In the genomic region with DNA sequence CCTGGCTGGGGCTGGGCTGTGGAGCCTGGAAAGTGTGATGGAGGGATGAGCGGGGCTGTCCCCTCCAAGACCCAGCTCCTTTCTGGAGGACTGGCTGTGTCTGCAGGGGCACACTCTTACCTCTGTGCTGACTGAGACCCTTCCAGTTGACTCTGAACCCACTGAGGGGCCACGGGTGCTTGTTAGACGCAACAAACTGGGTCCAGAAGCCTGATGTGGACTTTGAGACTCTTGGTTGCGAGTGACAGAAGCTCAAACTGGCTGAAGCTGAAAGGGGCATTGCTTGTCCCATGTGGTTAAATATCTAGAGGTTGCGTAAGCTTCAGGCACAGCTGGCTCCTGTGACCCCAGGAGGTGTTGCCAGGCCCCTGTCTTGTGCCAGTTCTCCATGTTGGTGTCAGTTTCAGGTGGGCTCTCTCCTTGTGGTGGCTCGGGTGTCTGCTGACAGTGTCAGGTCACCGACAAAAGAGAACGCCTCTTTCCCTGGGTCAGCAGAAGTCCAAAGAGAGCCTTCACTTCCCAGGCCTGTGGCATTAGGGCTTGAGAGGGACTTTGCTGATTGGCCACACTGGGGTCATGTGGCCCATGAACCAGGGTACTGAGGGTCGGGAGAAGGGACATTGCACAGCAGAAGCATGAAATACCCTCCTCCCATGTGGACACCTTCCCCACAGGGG, we compare ENCODE assay signal across 1 cellular context.
TF ChIP-seq lines count a peak whose summit lies in the region.

No MANE protein-coding gene starts in this region.

TF ChIP-seq in HepG2, 621 proteins besides CTCF, POLR2A, EP300 and RAD21 (continued from another document and continues in another):
- TF ChIP-seq, protein P1, sequence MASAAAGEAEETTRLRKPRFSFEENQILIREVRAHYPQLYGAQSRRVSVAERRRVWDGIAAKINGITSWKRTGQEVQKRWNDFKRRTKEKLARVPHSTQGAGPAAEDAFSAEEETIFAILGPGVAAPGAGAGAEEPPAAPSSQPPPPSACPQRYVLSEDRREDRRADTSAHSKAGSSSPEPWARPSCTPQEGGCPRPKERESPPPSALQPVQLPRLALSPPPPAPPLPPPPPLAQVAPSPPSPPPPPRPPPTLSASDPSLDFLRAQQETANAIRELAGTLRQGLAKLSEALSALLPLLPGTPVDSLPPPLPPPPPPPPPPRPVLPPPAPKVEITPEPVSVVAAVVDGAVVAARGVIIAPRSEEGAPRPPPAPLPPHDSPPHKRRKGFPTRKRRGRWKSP (CRISPR knock-in tag; IDR thresholded peaks at IDR 0.05): 0 out of 2 replicates have a peak, but pooled peaks have one; percentile 50
- TF ChIP-seq ZNF773 (CRISPR knock-in tag; IDR thresholded peaks at IDR 0.05; ENCODE audit: borderline replicate concordance) (no peak), EEA1 (CRISPR knock-in tag; IDR thresholded peaks at IDR 0.05; ENCODE audit: borderline replicate concordance) (peak; percentile 22; the same call in 1 of the 2 replicates), WIZ (CRISPR knock-in tag; IDR thresholded peaks at IDR 0.05) (0 out of 2 replicates have a peak, but pooled peaks have one; percentile 40), ZNF124 (CRISPR knock-in tag; IDR thresholded peaks at IDR 0.05) (0 out of 2 replicates have a peak, but pooled peaks have one; percentile 56), ZSCAN22 (CRISPR knock-in tag; IDR thresholded peaks at IDR 0.05) (peak; percentile 10; the same call in 1 of the 2 replicates), ONECUT2 (CRISPR knock-in tag; IDR thresholded peaks at IDR 0.05) (no peak), ZNF543 (CRISPR knock-in tag; IDR thresholded peaks at IDR 0.05) (0 out of 2 replicates have a peak, but pooled peaks have one; percentile 35), YY1 (IDR thresholded peaks at IDR 0.05; ENCODE audit: insufficient read depth, insufficient replicate concordance, low read depth, low read length) (no peak), ZNF879 (CRISPR knock-in tag; IDR thresholded peaks at IDR 0.05) (no peak), ADNP (CRISPR knock-in tag; IDR thresholded peaks at IDR 0.05) (no peak), ZNF605 (CRISPR knock-in tag; IDR thresholded peaks at IDR 0.05) (no peak; the same call in 1 of the 2 replicates), RARG (CRISPR knock-in tag; IDR thresholded peaks at IDR 0.05; ENCODE audit: low read depth) (no peak), ZC3H4 (CRISPR knock-in tag; IDR thresholded peaks at IDR 0.05; ENCODE audit: borderline replicate concordance) (no peak), MTA3 (CRISPR knock-in tag; IDR thresholded peaks at IDR 0.05) (no peak), ZNF160 (CRISPR knock-in tag; IDR thresholded peaks at IDR 0.05) (0 out of 2 replicates have a peak, but pooled peaks have one; percentile 46), TRIM24 (CRISPR knock-in tag; IDR thresholded peaks at IDR 0.05) (no peak), NR2F6 (IDR thresholded peaks at IDR 0.05) (peak; percentile 89), NR2F6 (CRISPR knock-in tag; IDR thresholded peaks at IDR 0.05) (peak; percentile 88), MYC (CRISPR knock-in tag; IDR thresholded peaks at IDR 0.05; ENCODE audit: borderline replicate concordance) (peak; percentile 74; the same call in 1 of the 2 replicates), HDAC2 (CRISPR knock-in tag; IDR thresholded peaks at IDR 0.05) (peak; percentile 65), ZNF781 (CRISPR knock-in tag; IDR thresholded peaks at IDR 0.05; ENCODE audit: borderline replicate concordance, not compliant biosample characterization) (no peak), CEBPG (CRISPR knock-in tag; IDR thresholded peaks at IDR 0.05) (peak; percentile 97), NR1H2 (CRISPR knock-in tag; IDR thresholded peaks at IDR 0.05; ENCODE audit: borderline replicate concordance, low read depth) (no peak; the same call in 1 of the 2 replicates), KDM1A (CRISPR knock-in tag; IDR thresholded peaks at IDR 0.05) (no peak)
- TF ChIP-seq, protein P2, sequence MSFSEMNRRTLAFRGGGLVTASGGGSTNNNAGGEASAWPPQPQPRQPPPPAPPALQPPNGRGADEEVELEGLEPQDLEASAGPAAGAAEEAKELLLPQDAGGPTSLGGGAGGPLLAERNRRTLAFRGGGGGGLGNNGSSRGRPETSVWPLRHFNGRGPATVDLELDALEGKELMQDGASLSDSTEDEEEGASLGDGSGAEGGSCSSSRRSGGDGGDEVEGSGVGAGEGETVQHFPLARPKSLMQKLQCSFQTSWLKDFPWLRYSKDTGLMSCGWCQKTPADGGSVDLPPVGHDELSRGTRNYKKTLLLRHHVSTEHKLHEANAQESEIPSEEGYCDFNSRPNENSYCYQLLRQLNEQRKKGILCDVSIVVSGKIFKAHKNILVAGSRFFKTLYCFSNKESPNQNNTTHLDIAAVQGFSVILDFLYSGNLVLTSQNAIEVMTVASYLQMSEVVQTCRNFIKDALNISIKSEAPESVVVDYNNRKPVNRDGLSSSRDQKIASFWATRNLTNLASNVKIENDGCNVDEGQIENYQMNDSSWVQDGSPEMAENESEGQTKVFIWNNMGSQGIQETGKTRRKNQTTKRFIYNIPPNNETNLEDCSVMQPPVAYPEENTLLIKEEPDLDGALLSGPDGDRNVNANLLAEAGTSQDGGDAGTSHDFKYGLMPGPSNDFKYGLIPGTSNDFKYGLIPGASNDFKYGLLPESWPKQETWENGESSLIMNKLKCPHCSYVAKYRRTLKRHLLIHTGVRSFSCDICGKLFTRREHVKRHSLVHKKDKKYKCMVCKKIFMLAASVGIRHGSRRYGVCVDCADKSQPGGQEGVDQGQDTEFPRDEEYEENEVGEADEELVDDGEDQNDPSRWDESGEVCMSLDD (CRISPR knock-in tag; IDR thresholded peaks at IDR 0.05; ENCODE audit: borderline replicate concordance): peak; percentile 70; the same call in 1 of the 2 replicates
- TF ChIP-seq, protein P3, sequence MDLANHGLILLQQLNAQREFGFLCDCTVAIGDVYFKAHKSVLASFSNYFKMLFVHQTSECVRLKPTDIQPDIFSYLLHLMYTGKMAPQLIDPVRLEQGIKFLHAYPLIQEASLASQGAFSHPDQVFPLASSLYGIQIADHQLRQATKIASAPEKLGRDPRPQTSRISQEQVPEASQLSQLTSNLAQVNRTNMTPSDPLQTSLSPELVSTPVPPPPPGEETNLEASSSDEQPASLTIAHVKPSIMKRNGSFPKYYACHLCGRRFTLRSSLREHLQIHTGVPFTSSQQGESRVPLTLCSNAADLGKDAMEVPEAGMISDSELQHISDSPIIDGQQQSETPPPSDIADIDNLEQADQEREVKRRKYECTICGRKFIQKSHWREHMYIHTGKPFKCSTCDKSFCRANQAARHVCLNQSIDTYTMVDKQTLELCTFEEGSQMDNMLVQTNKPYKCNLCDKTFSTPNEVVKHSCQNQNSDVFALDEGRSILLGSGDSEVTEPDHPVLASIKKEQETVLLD (CRISPR knock-in tag; IDR thresholded peaks at IDR 0.05; ENCODE audit: low read depth): no peak
- TF ChIP-seq, protein P4, sequence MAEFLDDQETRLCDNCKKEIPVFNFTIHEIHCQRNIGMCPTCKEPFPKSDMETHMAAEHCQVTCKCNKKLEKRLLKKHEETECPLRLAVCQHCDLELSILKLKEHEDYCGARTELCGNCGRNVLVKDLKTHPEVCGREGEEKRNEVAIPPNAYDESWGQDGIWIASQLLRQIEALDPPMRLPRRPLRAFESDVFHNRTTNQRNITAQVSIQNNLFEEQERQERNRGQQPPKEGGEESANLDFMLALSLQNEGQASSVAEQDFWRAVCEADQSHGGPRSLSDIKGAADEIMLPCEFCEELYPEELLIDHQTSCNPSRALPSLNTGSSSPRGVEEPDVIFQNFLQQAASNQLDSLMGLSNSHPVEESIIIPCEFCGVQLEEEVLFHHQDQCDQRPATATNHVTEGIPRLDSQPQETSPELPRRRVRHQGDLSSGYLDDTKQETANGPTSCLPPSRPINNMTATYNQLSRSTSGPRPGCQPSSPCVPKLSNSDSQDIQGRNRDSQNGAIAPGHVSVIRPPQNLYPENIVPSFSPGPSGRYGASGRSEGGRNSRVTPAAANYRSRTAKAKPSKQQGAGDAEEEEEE (CRISPR knock-in tag; IDR thresholded peaks at IDR 0.05; ENCODE audit: borderline replicate concordance): no peak; the same call in 1 of the 2 replicates
- TF ChIP-seq, protein P5, sequence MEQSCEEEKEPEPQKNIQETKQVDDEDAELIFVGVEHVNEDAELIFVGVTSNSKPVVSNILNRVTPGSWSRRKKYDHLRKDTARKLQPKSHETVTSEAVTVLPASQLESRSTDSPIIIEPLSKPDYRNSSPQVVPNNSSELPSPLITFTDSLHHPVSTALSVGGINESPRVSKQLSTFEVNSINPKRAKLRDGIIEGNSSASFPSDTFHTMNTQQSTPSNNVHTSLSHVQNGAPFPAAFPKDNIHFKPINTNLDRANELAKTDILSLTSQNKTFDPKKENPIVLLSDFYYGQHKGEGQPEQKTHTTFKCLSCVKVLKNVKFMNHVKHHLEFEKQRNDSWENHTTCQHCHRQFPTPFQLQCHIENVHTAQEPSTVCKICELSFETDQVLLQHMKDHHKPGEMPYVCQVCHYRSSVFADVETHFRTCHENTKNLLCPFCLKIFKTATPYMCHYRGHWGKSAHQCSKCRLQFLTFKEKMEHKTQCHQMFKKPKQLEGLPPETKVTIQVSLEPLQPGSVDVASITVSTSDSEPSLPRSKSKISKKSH (CRISPR knock-in tag; IDR thresholded peaks at IDR 0.05; ENCODE audit: borderline replicate concordance): no peak
- TF ChIP-seq, protein P6, sequence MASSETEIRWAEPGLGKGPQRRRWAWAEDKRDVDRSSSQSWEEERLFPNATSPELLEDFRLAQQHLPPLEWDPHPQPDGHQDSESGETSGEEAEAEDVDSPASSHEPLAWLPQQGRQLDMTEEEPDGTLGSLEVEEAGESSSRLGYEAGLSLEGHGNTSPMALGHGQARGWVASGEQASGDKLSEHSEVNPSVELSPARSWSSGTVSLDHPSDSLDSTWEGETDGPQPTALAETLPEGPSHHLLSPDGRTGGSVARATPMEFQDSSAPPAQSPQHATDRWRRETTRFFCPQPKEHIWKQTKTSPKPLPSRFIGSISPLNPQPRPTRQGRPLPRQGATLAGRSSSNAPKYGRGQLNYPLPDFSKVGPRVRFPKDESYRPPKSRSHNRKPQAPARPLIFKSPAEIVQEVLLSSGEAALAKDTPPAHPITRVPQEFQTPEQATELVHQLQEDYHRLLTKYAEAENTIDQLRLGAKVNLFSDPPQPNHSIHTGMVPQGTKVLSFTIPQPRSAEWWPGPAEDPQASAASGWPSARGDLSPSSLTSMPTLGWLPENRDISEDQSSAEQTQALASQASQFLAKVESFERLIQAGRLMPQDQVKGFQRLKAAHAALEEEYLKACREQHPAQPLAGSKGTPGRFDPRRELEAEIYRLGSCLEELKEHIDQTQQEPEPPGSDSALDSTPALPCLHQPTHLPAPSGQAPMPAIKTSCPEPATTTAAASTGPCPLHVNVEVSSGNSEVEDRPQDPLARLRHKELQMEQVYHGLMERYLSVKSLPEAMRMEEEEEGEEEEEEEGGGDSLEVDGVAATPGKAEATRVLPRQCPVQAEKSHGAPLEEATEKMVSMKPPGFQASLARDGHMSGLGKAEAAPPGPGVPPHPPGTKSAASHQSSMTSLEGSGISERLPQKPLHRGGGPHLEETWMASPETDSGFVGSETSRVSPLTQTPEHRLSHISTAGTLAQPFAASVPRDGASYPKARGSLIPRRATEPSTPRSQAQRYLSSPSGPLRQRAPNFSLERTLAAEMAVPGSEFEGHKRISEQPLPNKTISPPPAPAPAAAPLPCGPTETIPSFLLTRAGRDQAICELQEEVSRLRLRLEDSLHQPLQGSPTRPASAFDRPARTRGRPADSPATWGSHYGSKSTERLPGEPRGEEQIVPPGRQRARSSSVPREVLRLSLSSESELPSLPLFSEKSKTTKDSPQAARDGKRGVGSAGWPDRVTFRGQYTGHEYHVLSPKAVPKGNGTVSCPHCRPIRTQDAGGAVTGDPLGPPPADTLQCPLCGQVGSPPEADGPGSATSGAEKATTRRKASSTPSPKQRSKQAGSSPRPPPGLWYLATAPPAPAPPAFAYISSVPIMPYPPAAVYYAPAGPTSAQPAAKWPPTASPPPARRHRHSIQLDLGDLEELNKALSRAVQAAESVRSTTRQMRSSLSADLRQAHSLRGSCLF (CRISPR knock-in tag; IDR thresholded peaks at IDR 0.05; ENCODE audit: borderline replicate concordance): no peak
- TF ChIP-seq, protein P7, sequence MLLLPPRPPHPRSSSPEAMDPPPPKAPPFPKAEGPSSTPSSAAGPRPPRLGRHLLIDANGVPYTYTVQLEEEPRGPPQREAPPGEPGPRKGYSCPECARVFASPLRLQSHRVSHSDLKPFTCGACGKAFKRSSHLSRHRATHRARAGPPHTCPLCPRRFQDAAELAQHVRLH (CRISPR knock-in tag; IDR thresholded peaks at IDR 0.05; ENCODE audit: borderline replicate concordance, low read depth): peak; percentile 95; the same call in 1 of the 2 replicates
- TF ChIP-seq, protein P8, sequence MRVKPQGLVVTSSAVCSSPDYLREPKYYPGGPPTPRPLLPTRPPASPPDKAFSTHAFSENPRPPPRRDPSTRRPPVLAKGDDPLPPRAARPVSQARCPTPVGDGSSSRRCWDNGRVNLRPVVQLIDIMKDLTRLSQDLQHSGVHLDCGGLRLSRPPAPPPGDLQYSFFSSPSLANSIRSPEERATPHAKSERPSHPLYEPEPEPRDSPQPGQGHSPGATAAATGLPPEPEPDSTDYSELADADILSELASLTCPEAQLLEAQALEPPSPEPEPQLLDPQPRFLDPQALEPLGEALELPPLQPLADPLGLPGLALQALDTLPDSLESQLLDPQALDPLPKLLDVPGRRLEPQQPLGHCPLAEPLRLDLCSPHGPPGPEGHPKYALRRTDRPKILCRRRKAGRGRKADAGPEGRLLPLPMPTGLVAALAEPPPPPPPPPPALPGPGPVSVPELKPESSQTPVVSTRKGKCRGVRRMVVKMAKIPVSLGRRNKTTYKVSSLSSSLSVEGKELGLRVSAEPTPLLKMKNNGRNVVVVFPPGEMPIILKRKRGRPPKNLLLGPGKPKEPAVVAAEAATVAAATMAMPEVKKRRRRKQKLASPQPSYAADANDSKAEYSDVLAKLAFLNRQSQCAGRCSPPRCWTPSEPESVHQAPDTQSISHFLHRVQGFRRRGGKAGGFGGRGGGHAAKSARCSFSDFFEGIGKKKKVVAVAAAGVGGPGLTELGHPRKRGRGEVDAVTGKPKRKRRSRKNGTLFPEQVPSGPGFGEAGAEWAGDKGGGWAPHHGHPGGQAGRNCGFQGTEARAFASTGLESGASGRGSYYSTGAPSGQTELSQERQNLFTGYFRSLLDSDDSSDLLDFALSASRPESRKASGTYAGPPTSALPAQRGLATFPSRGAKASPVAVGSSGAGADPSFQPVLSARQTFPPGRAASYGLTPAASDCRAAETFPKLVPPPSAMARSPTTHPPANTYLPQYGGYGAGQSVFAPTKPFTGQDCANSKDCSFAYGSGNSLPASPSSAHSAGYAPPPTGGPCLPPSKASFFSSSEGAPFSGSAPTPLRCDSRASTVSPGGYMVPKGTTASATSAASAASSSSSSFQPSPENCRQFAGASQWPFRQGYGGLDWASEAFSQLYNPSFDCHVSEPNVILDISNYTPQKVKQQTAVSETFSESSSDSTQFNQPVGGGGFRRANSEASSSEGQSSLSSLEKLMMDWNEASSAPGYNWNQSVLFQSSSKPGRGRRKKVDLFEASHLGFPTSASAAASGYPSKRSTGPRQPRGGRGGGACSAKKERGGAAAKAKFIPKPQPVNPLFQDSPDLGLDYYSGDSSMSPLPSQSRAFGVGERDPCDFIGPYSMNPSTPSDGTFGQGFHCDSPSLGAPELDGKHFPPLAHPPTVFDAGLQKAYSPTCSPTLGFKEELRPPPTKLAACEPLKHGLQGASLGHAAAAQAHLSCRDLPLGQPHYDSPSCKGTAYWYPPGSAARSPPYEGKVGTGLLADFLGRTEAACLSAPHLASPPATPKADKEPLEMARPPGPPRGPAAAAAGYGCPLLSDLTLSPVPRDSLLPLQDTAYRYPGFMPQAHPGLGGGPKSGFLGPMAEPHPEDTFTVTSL (CRISPR knock-in tag; IDR thresholded peaks at IDR 0.05; ENCODE audit: borderline replicate concordance): peak; percentile 52; the same call in 1 of the 2 replicates
